ENCODE assay signal across 18 cellular contexts in genomic region chr2:187504312-187504921, GRCh38. TPM values are rescaled to one million over a fixed set of nuclear protein-coding genes. Genes with fewer than 3 reads are reported as not detected.
DNase-seq lines count a peak whose midpoint lies in the region; FAIRE-seq and TF ChIP-seq lines count a peak whose summit lies in the region.
"Had no signal": no experiment of that assay in that cellular context is flagged by ENCODE, and none has a peak within 500 bp of the region (broad histone marks: within the 10 kb centered on the region; RNA-seq: fewer than 3 reads in every experiment).

No MANE protein-coding gene starts in this region.

- peak; percentile 15 for DNase-seq in ELR (ENCODE audit: low read depth)
- DNase-seq in M059J (ENCODE audit: low read depth), result peak; percentile 4
- DNase-seq in hepatocyte (ENCODE audit: low spot score), result no peak
- DNase-seq in smooth muscle cell (lab: John Stamatoyannopoulos, UW; ENCODE audit: unreplicated experiment), result no peak
- DNase-seq in GM12891 (ENCODE audit: insufficient read length, low spot score), result no peak
- DNase-seq in stimulated activated CD4-positive, alpha-beta T cell treated with anti-CD3 and anti-CD28 coated beads, Interleukin-2, amount 100 ng/mL, for 48 hours, result no peak
- no peak for DNase-seq in RCC 7860 (ENCODE audit: low spot score)
- DNase-seq: activated CD4-positive, alpha-beta T cell treated with anti-CD3 and anti-CD28 coated beads for 48 hours; activated naive CD4-positive, alpha-beta T cell treated with Interleukin-2 at 50 U/mL for 16 hours; DMS79; GOT3; NCI-H1436 treated with DMSO at 0.1 percent for 48 hours; stimulated activated CD4-positive, alpha-beta T cell treated with anti-CD3 and anti-CD28 coated beads, Interleukin-4, amount 100 ng/mL, for 24 hours; T1000 had no signal

- no peaks in the 10 kb centered on the region for H3K36me3 ChIP-seq in hepatocyte (replicated peaks; ENCODE audit: insufficient read depth, low read depth)
- no peaks in the 10 kb centered on the region for H3K36me3 ChIP-seq in smooth muscle cell (ENCODE audit: low read depth)
- H3K36me3 ChIP-seq: neutrophil had no signal

- H3K79me2 ChIP-seq in hepatocyte (no peaks in the 10 kb centered on the region), smooth muscle cell (ENCODE audit: low read depth) (no peaks in the 10 kb centered on the region)

- 14% methylated on average over 6 of the region's 6 CpGs for WGBS in hepatocyte (ENCODE audit: low lambda C conversion rate, missing lambda C conversion rate)
- 20% methylated on average over 6 of the region's 6 CpGs for WGBS in smooth muscle cell (ENCODE audit: low lambda C conversion rate)

- H3K9me3 ChIP-seq in hepatocyte (ENCODE audit: low read depth) (no peaks in the 10 kb centered on the region), smooth muscle cell (replicated peaks; ENCODE audit: low read depth) (no peaks in the 10 kb centered on the region)
- H3K9me3 ChIP-seq: neutrophil had no signal

- FAIRE-seq in GM12891 (lab: Jason Lieb, UNC) (no peak), RCC 7860 (lab: Jason Lieb, UNC) (no peak)
- FAIRE-seq: colon had no signal

- H2AFZ ChIP-seq in hepatocyte, result peak overlapping the region; percentile 32
- H2AFZ ChIP-seq in smooth muscle cell (ENCODE audit: low read depth), result peak overlapping the region; percentile 21

- peaks cover 6% of the 10 kb centered on the region for H3F3A ChIP-seq in smooth muscle cell (ENCODE audit: low read depth)

- peaks cover 18% of the 10 kb centered on the region for H3K4me1 ChIP-seq in hepatocyte (ENCODE audit: insufficient read depth)
- H3K4me1 ChIP-seq in smooth muscle cell (ENCODE audit: low read depth), result peaks cover 12% of the 10 kb centered on the region

- peak overlapping the region; percentile 14 for H3K9ac ChIP-seq in smooth muscle cell (ENCODE audit: low read depth)

- no peaks in the 10 kb centered on the region for H3K27me3 ChIP-seq in hepatocyte
- H3K27me3 ChIP-seq in smooth muscle cell (ENCODE audit: low read depth), result no peaks in the 10 kb centered on the region
- H3K27me3 ChIP-seq: neutrophil had no signal

- no peaks in the 10 kb centered on the region for H3K9me2 ChIP-seq in hepatocyte (replicated peaks; ENCODE audit: insufficient read depth)

- H4K20me1 ChIP-seq in hepatocyte (ENCODE audit: insufficient read depth, poor library complexity, severe bottlenecking) (no peaks in the 10 kb centered on the region), smooth muscle cell (ENCODE audit: low read depth) (no peaks in the 10 kb centered on the region)

- H3K27ac ChIP-seq in hepatocyte (peak overlapping the region; percentile 19), smooth muscle cell (ENCODE audit: low read depth) (no peak overlapping the region)
- H3K27ac ChIP-seq: C4-2B, epithelial cell of prostate, neutrophil had no signal

- H3K4me2 ChIP-seq in hepatocyte (peak overlapping the region; percentile 46), smooth muscle cell (no peak overlapping the region)

- TF ChIP-seq POLR2A in GM12891 (IDR thresholded peaks at IDR 0.05; ENCODE audit: low read depth, low read length), result no peak

- H3K4me3 ChIP-seq in hepatocyte, result no peak overlapping the region
- no peak overlapping the region for H3K4me3 ChIP-seq in smooth muscle cell

- no peak for TF ChIP-seq CTCF in hepatocyte (IDR thresholded peaks at IDR 0.05; ENCODE audit: poor library complexity)
- TF ChIP-seq CTCF in smooth muscle cell (IDR thresholded peaks at IDR 0.05; ENCODE audit: borderline replicate concordance, insufficient read depth, poor library complexity, severe bottlenecking), result no peak

TF ChIP-seq in GM12891, 5 proteins besides CTCF, POLR2A, EP300 and RAD21:
- TF ChIP-seq PAX5 (IDR thresholded peaks at IDR 0.05; ENCODE audit: insufficient read depth, low read length, severe bottlenecking) (no peak), POU2F2 (IDR thresholded peaks at IDR 0.05; ENCODE audit: low read depth, low read length) (no peak), TAF1 (IDR thresholded peaks at IDR 0.05; ENCODE audit: low read depth, low read length) (no peak), SPI1 (IDR thresholded peaks at IDR 0.05; ENCODE audit: low read depth, low read length) (no peak), POLR2AphosphoS5 (IDR thresholded peaks at IDR 0.05; ENCODE audit: low read depth, low read length) (no peak)

RNA-seq across cellular contexts. Expression of gene TFPI, which starts 49.8 kb away (rescaled TPM):
- 74.7 and 113 TPM in 2 replicates for total RNA-seq in M059J (2014; rRNA removed; shearing (Covaris generic))
- total RNA-seq in hepatocyte, result 104 and 122 TPM in 2 replicates
- polyA plus RNA-seq in hepatocyte, result 79.7 and 79.9 TPM in 2 replicates
- 194 and 243 TPM in 2 replicates for total RNA-seq in smooth muscle cell
- 159 and 169 TPM in 2 replicates for polyA plus RNA-seq in smooth muscle cell
- polyA plus RNA-seq in GM12891 (2012; ENCODE audit: low read depth, missing spikeins), result 0.23 TPM

RNA-seq across cellular contexts. Expression of gene CALCRL, which starts 56.4 kb away (rescaled TPM):
- 0.74 and 1.6 TPM in 2 replicates for total RNA-seq in M059J (2014; rRNA removed; shearing (Covaris generic))
- 10.6 and 10.8 TPM in 2 replicates for total RNA-seq in hepatocyte
- polyA plus RNA-seq in hepatocyte, result 2.6 and 3.2 TPM in 2 replicates
- 1.6 and 1.7 TPM in 2 replicates for total RNA-seq in smooth muscle cell
- 0.61 and 0.77 TPM in 2 replicates for polyA plus RNA-seq in smooth muscle cell
- 0.53 TPM for polyA plus RNA-seq in GM12891 (2012; ENCODE audit: low read depth, missing spikeins)

Comparison
In these comparisons a context has a peak if more than half of its experiments do, and no peak if none do; other contexts are left out.
1. DNase-seq: peak in ELR (single experiment) and M059J (single experiment); none in hepatocyte (single experiment), smooth muscle cell (single experiment), GM12891 (single experiment), stimulated activated CD4-positive, alpha-beta T cell treated with anti-CD3 and anti-CD28 coated beads, Interleukin-2, amount 100 ng/mL, for 48 hours (0 of 2) and RCC 7860 (single experiment).